In genomic region chr19:46404039-46404883, GRCh38 we compare ENCODE assay signal across 1 cellular context.
A peak's percentile ranks its signal among the peaks of the same experiment; 100 is the strongest.
TF ChIP-seq lines count a peak whose summit lies in the region.

No MANE protein-coding gene starts in this region.

TF ChIP-seq in HepG2, 621 proteins besides CTCF, POLR2A, EP300 and RAD21 (continued from another document and continues in another):
- TF ChIP-seq ATF5 (CRISPR knock-in tag; IDR thresholded peaks at IDR 0.05; ENCODE audit: low read depth) (peak; percentile 80; the same call in 1 of the 2 replicates), HMG20A (CRISPR knock-in tag; IDR thresholded peaks at IDR 0.05; ENCODE audit: borderline replicate concordance) (no peak; the same call in 1 of the 2 replicates), MEIS1 (CRISPR knock-in tag; IDR thresholded peaks at IDR 0.05; ENCODE audit: borderline replicate concordance) (peak; percentile 59; the same call in 1 of the 2 replicates), CEBPG (CRISPR knock-in tag; IDR thresholded peaks at IDR 0.05) (no peak; the same call in 1 of the 2 replicates), ZNF720 (CRISPR knock-in tag; IDR thresholded peaks at IDR 0.05) (no peak), ZNF619 (CRISPR knock-in tag; IDR thresholded peaks at IDR 0.05) (no peak), ZNF572 (CRISPR knock-in tag; IDR thresholded peaks at IDR 0.05) (no peak), ZBTB46 (CRISPR knock-in tag; IDR thresholded peaks at IDR 0.05; ENCODE audit: borderline replicate concordance) (0 out of 2 replicates have a peak, but pooled peaks have one; percentile 34), KDM4B (CRISPR knock-in tag; IDR thresholded peaks at IDR 0.05) (0 out of 2 replicates have a peak, but pooled peaks have one; percentile 30), ZNF235 (CRISPR knock-in tag; IDR thresholded peaks at IDR 0.05; ENCODE audit: borderline replicate concordance) (0 out of 2 replicates have a peak, but pooled peaks have one; percentile 36), SIX1 (CRISPR knock-in tag; IDR thresholded peaks at IDR 0.05; ENCODE audit: borderline replicate concordance) (0 out of 2 replicates have a peak, but pooled peaks have one; percentile 7), DBP (CRISPR knock-in tag; IDR thresholded peaks at IDR 0.05; ENCODE audit: not compliant biosample characterization) (no peak), ZNF512B (CRISPR knock-in tag; IDR thresholded peaks at IDR 0.05; ENCODE audit: borderline replicate concordance) (peak; percentile 64; the same call in 1 of the 2 replicates), HMGXB4 (CRISPR knock-in tag; IDR thresholded peaks at IDR 0.05; ENCODE audit: borderline replicate concordance in 1 of 2, low read depth in 1 of 2) (peak; percentile 61 to 94; a peak in 3 of 4 replicates), ZNF574 (CRISPR knock-in tag; IDR thresholded peaks at IDR 0.05) (peak; percentile 60), FOXP1 (IDR thresholded peaks at IDR 0.05) (no peak), FOXP1 (CRISPR knock-in tag; IDR thresholded peaks at IDR 0.05) (no peak), GTF3A (CRISPR knock-in tag; conservative IDR thresholded peaks at IDR 0.05) (no peak), ZNF10 (CRISPR knock-in tag; IDR thresholded peaks at IDR 0.05; ENCODE audit: borderline replicate concordance, low read depth) (no peak), CBX2 (IDR thresholded peaks at IDR 0.05; ENCODE audit: low read depth, low read length) (no peak), CBX2 (CRISPR knock-in tag; IDR thresholded peaks at IDR 0.05; ENCODE audit: low read depth) (peak; percentile 55; the same call in 1 of the 2 replicates), ZMAT3 (CRISPR knock-in tag; conservative IDR thresholded peaks at IDR 0.05) (peak; percentile 23; the same call in 1 of the 2 replicates), CC2D1A (CRISPR knock-in tag; IDR thresholded peaks at IDR 0.05) (no peak), ZUFSP (CRISPR knock-in tag; IDR thresholded peaks at IDR 0.05; ENCODE audit: borderline replicate concordance) (no peak), RNF2 (conservative IDR thresholded peaks at IDR 0.05; ENCODE audit: low read depth) (0 out of 2 replicates have a peak, but pooled peaks have one; percentile 23), STAT6 (CRISPR knock-in tag; IDR thresholded peaks at IDR 0.05; ENCODE audit: borderline replicate concordance) (peak; percentile 60; the same call in 1 of the 2 replicates), PRDM15 (CRISPR knock-in tag; IDR thresholded peaks at IDR 0.05) (no peak), ZNF253 (CRISPR knock-in tag; IDR thresholded peaks at IDR 0.05; ENCODE audit: borderline replicate concordance) (0 out of 2 replicates have a peak, but pooled peaks have one; percentile 24), TOPORS (CRISPR knock-in tag; IDR thresholded peaks at IDR 0.05) (peak; percentile 34), KLF16 (CRISPR knock-in tag; IDR thresholded peaks at IDR 0.05) (peak in 1 of 2 experiments; percentile 72; a peak in 2 of 4 replicates), NFYC (CRISPR knock-in tag; IDR thresholded peaks at IDR 0.05) (0 out of 2 replicates have a peak, but pooled peaks have one; percentile 6), ZBTB3 (CRISPR knock-in tag; IDR thresholded peaks at IDR 0.05; ENCODE audit: borderline replicate concordance, low read depth) (peak; percentile 5; the same call in 1 of the 2 replicates), SMC3 (IDR thresholded peaks at IDR 0.05; ENCODE audit: low read length) (no peak), TAF1 (CRISPR knock-in tag; IDR thresholded peaks at IDR 0.05) (peak; percentile 68; the same call in 1 of the 2 replicates), SIX4 (CRISPR knock-in tag; IDR thresholded peaks at IDR 0.05) (no peak), FOXK2 (IDR thresholded peaks at IDR 0.05) (no peak)
